In the genomic region with DNA sequence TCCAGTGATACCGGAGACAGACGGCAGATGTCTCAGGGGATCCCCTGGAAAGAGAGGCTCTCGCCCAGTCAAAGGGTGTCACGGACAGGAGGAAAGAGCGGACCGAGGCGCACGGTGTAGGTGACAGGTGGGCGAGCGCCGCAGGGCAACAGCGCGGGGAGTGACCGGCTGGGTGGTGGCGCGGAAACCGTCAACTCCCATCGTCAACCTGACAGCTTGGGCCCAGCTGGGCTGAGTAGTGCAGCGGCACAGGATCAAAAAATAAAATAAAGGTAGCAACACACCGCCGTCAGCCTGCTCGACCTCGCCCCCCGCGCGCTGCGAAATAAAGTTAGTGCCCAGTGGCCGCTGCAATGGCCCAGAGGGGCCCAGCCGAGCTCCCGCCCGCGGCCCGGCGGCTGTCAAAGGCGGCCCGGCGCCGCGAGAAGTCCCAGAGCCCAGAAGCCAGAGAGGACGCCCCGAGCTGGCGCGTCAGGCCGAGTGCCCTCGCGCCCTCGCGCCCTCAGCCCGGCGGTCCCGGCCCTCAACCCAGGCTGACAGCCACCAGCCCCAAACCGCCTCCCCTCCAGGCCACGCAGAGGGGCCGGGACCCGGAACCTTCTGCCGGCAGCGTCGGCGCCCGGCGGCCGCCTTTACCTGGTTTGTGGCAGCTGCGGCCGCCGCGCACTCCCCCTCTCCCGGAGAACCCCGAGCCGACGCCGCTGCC, we compare ENCODE assay signal across 8 cellular contexts. TPM values are rescaled to one million over a fixed set of nuclear protein-coding genes. Genes with fewer than 3 reads are reported as not detected.
DNase-seq lines count a peak whose midpoint lies in the region; ATAC-seq and TF ChIP-seq lines count a peak whose summit lies in the region.

A gene with protein sequence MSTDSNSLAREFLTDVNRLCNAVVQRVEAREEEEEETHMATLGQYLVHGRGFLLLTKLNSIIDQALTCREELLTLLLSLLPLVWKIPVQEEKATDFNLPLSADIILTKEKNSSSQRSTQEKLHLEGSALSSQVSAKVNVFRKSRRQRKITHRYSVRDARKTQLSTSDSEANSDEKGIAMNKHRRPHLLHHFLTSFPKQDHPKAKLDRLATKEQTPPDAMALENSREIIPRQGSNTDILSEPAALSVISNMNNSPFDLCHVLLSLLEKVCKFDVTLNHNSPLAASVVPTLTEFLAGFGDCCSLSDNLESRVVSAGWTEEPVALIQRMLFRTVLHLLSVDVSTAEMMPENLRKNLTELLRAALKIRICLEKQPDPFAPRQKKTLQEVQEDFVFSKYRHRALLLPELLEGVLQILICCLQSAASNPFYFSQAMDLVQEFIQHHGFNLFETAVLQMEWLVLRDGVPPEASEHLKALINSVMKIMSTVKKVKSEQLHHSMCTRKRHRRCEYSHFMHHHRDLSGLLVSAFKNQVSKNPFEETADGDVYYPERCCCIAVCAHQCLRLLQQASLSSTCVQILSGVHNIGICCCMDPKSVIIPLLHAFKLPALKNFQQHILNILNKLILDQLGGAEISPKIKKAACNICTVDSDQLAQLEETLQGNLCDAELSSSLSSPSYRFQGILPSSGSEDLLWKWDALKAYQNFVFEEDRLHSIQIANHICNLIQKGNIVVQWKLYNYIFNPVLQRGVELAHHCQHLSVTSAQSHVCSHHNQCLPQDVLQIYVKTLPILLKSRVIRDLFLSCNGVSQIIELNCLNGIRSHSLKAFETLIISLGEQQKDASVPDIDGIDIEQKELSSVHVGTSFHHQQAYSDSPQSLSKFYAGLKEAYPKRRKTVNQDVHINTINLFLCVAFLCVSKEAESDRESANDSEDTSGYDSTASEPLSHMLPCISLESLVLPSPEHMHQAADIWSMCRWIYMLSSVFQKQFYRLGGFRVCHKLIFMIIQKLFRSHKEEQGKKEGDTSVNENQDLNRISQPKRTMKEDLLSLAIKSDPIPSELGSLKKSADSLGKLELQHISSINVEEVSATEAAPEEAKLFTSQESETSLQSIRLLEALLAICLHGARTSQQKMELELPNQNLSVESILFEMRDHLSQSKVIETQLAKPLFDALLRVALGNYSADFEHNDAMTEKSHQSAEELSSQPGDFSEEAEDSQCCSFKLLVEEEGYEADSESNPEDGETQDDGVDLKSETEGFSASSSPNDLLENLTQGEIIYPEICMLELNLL (N-terminal part only) (minus strand): TSS at position 700 of the 706 bp plus-strand sequence. CDS start 36,489 bp downstream, outside the sequence.

- peaks cover 43% of the 10 kb centered on the region for H3K36me3 Mint-ChIP-seq in central memory CD8-positive, alpha-beta T cell (ENCODE audit: insufficient read depth)

- TF ChIP-seq CTCF in VCaP (conservative IDR thresholded peaks at IDR 0.05) (peak; percentile 38), kidney epithelial cell (IDR thresholded peaks at IDR 0.05; ENCODE audit: insufficient read depth, low read length, poor library complexity, severe bottlenecking) (peak; percentile 63)

- no peaks in the 10 kb centered on the region for H3K9me3 ChIP-seq in MG63

- H3K9me3 Mint-ChIP-seq in central memory CD8-positive, alpha-beta T cell = no peaks in the 10 kb centered on the region

- H3K4me1 Mint-ChIP-seq in central memory CD8-positive, alpha-beta T cell = peaks cover 55% of the 10 kb centered on the region

- H3K27me3 Mint-ChIP-seq in central memory CD8-positive, alpha-beta T cell = no peaks in the 10 kb centered on the region

- H3K27me3 ChIP-seq in MG63 = no peaks in the 10 kb centered on the region
- no peaks in the 10 kb centered on the region for H3K27me3 ChIP-seq in kidney epithelial cell (ENCODE audit: control insufficient read depth, insufficient read depth, low read length)

- peak within 1 kb of the TSS; percentile 99 for H3K4me3 Mint-ChIP-seq in central memory CD8-positive, alpha-beta T cell

- H3K36me3 ChIP-seq in MG63 = no peaks in the 10 kb centered on the region
- H3K36me3 ChIP-seq in kidney epithelial cell (ENCODE audit: control insufficient read depth, insufficient read depth, low read length) = no peaks in the 10 kb centered on the region

- CTCF ChIA-PET in HEK293T (lab: Yijun Ruan, JAX) = interaction anchor here (1.0 to 1.9 kb wide), 3 partner anchors 10 to 106 kb away, joined by 3 to 15 read pairs (median 4); no protein-coding TSS in a partner anchor

- POLR2A ChIA-PET in HEK293T (lab: Yijun Ruan, JAX) = interaction anchor here (0.8 to 3.2 kb wide), 7 partner anchors 10 to 106 kb away, joined by 3 to 24 read pairs (median 3); no protein-coding TSS in a partner anchor

- ATAC-seq in central memory CD8-positive, alpha-beta T cell (replicated peaks; ENCODE audit: extremely low read depth, poor library complexity, severe bottlenecking) = peak; percentile 21

- DNase-seq in NCI-H1436 (lab: John Stamatoyannopoulos, UW) = peak; percentile 61
- DNase-seq in NCI-H1436 treated with DMSO at 0.1 percent for 48 hours (lab: John Stamatoyannopoulos, UW) = no peak
- DNase-seq in HEK293T (ENCODE audit: extremely low spot score) = peak; percentile 37
- DNase-seq in MG63 = peak; percentile 43
- peak; percentile 46 to 56 for DNase-seq in central memory CD8-positive, alpha-beta T cell (ENCODE audit: low spot score in 2 of 2)
- DNase-seq in kidney epithelial cell (ENCODE audit: low read depth) = no peak
- DNase-seq in stimulated activated CD4-positive, alpha-beta T cell treated with anti-CD3 and anti-CD28 coated beads, Interleukin-1b, Interleukin-23, amount 100 ng/mL, for 4 hours (ENCODE audit: low read depth in 2 of 2) = peak; percentile 16 to 32

- H3K4me3 ChIP-seq in MG63 = peak within 1 kb of the TSS; percentile 72
- H3K4me3 ChIP-seq in kidney epithelial cell (ENCODE audit: low read depth, low read length) = peak within 1 kb of the TSS; percentile 59

- H3K27ac ChIP-seq in VCaP = peak within 1 kb of the TSS; percentile 70

- H3K27ac Mint-ChIP-seq in central memory CD8-positive, alpha-beta T cell (ENCODE audit: low read depth) = peak within 1 kb of the TSS; percentile 100

TF ChIP-seq in HEK293T, 16 proteins besides CTCF, POLR2A, EP300 and RAD21:
- TF ChIP-seq NFRKB (IDR thresholded peaks at IDR 0.05) (no peak), L3MBTL2 (conservative IDR thresholded peaks at IDR 0.05) (peak; percentile 46; the same call in 1 of the 2 replicates), ARNT (IDR thresholded peaks at IDR 0.05) (no peak), FOXK2 (IDR thresholded peaks at IDR 0.05) (no peak), FOXA1 (IDR thresholded peaks at IDR 0.05) (no peak), HDGF (IDR thresholded peaks at IDR 0.05; ENCODE audit: borderline replicate concordance) (no peak)
- TF ChIP-seq, protein P1, sequence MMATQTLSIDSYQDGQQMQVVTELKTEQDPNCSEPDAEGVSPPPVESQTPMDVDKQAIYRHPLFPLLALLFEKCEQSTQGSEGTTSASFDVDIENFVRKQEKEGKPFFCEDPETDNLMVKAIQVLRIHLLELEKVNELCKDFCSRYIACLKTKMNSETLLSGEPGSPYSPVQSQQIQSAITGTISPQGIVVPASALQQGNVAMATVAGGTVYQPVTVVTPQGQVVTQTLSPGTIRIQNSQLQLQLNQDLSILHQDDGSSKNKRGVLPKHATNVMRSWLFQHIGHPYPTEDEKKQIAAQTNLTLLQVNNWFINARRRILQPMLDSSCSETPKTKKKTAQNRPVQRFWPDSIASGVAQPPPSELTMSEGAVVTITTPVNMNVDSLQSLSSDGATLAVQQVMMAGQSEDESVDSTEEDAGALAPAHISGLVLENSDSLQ (IDR thresholded peaks at IDR 0.05) = peak; percentile 64
TF ChIP-seq in HEK293T: peak in this region for 2.

RNA-seq across cellular contexts. Expression of the gene that starts here (rescaled TPM):
- 7.0 and 7.8 TPM in 2 replicates for total RNA-seq in MG63 (2014; rRNA removed; shearing (Covaris generic); ENCODE audit: low replicate concordance)
- total RNA-seq in kidney epithelial cell = 10.9 and 12.7 TPM in 2 replicates

Comparison
In these comparisons a context has a peak if more than half of its experiments do, and no peak if none do; other contexts are left out.
1. DNase-seq: peak in NCI-H1436 (single experiment), HEK293T (single experiment), MG63 (single experiment), central memory CD8-positive, alpha-beta T cell (2 of 2) and stimulated activated CD4-positive, alpha-beta T cell treated with anti-CD3 and anti-CD28 coated beads, Interleukin-1b, Interleukin-23, amount 100 ng/mL, for 4 hours (2 of 2); none in NCI-H1436 treated with DMSO at 0.1 percent for 48 hours (single experiment) and kidney epithelial cell (single experiment).